ENCODE assay signal across 10 cellular contexts in genomic region chr14:93960108-93960475, GRCh38. TPM values are rescaled to one million over a fixed set of nuclear protein-coding genes. Genes with fewer than 3 reads are reported as not detected.
DNase-seq lines count a peak whose midpoint lies in the region; FAIRE-seq and TF ChIP-seq lines count a peak whose summit lies in the region.
"Had no signal": no experiment of that assay in that cellular context is flagged by ENCODE, and none has a peak within 500 bp of the region (broad histone marks: within the 10 kb centered on the region; RNA-seq: fewer than 3 reads in every experiment).

No MANE protein-coding gene starts in this region.

- no peak for DNase-seq in GM19239 (ENCODE audit: insufficient read length, low spot score)
- peak; percentile 44 for DNase-seq in RCC 7860 (ENCODE audit: low spot score)
- DNase-seq in colonic mucosa, result no peak
- DNase-seq in smooth muscle cell (lab: John Stamatoyannopoulos, UW; ENCODE audit: unreplicated experiment), result no peak
- no peak for DNase-seq in retina
- DNase-seq in HTR-8/SVneo (ENCODE audit: insufficient read length, low spot score), result no peak
- DNase-seq in iPS-NIHi11 (ENCODE audit: low spot score), result no peak
- DNase-seq: hippocampal formation had no signal

- no peak overlapping the region for H3K9ac ChIP-seq in colonic mucosa (ENCODE audit: low read depth in 2 of 2, low read length in 2 of 2)
- peak overlapping the region; percentile 59 for H3K9ac ChIP-seq in smooth muscle cell (ENCODE audit: low read depth)

- peak overlapping the region; percentile 33 for H3K4me2 ChIP-seq in smooth muscle cell

- no peaks in the 10 kb centered on the region for H3K79me2 ChIP-seq in smooth muscle cell (ENCODE audit: low read depth)

- H3K27me3 ChIP-seq in colonic mucosa, result no peaks in the 10 kb centered on the region
- H3K27me3 ChIP-seq in smooth muscle cell (ENCODE audit: low read depth), result no peaks in the 10 kb centered on the region

- H3F3A ChIP-seq in smooth muscle cell (ENCODE audit: low read depth), result peaks cover 8% of the 10 kb centered on the region

- no peaks in the 10 kb centered on the region for H3K9me3 ChIP-seq in colonic mucosa
- H3K9me3 ChIP-seq in smooth muscle cell (replicated peaks; ENCODE audit: low read depth), result no peaks in the 10 kb centered on the region

- H3K4me3 ChIP-seq in colonic mucosa, result no peak overlapping the region
- H3K4me3 ChIP-seq in smooth muscle cell, result no peak overlapping the region

- no peak for TF ChIP-seq CTCF in colonic mucosa (IDR thresholded peaks at IDR 0.05)
- TF ChIP-seq CTCF in smooth muscle cell (IDR thresholded peaks at IDR 0.05; ENCODE audit: borderline replicate concordance, insufficient read depth, poor library complexity, severe bottlenecking), result no peak

- H2AFZ ChIP-seq in smooth muscle cell (ENCODE audit: low read depth), result no peak overlapping the region

- H4K20me1 ChIP-seq in smooth muscle cell (ENCODE audit: low read depth), result no peaks in the 10 kb centered on the region

- H3K36me3 ChIP-seq in colonic mucosa (no peaks in the 10 kb centered on the region), smooth muscle cell (ENCODE audit: low read depth) (no peaks in the 10 kb centered on the region)

- FAIRE-seq in GM19239 (lab: Jason Lieb, UNC) (peak; percentile 35), RCC 7860 (lab: Jason Lieb, UNC) (no peak), HTR-8/SVneo (lab: Jason Lieb, UNC) (no peak)

- intact Hi-C loops in colonic mucosa (cut with DNase I), result no loop called here

- peak overlapping the region; percentile 38 for H3K27ac ChIP-seq in colonic mucosa
- H3K27ac ChIP-seq in smooth muscle cell (ENCODE audit: low read depth), result peak overlapping the region; percentile 91

- no peaks in the 10 kb centered on the region for H3K4me1 ChIP-seq in colonic mucosa
- H3K4me1 ChIP-seq in smooth muscle cell (ENCODE audit: low read depth), result peaks cover 3% of the 10 kb centered on the region

RNA-seq across cellular contexts. Expression of gene ASB2, which starts 16.3 kb away (rescaled TPM):
- 10 to 100 TPM in 1 of 2 donors, 1 to 10 TPM in 1; 1.3 to 13.4 TPM for total RNA-seq in colonic mucosa
- 0.99 and 6.5 TPM in 2 replicates for total RNA-seq in smooth muscle cell
- 0.30 TPM in 1 of 2 replicates, not detected in the other for polyA plus RNA-seq in smooth muscle cell

RNA-seq across cellular contexts. Expression of gene FAM181A, which starts 32.9 kb away (rescaled TPM):
- total RNA-seq in colonic mucosa, result not detected
- not detected in 2 replicates for total RNA-seq in smooth muscle cell
- polyA plus RNA-seq in smooth muscle cell, result not detected in 2 replicates

RNA-seq across cellular contexts. Expression of gene CCDC197, which starts 37.0 kb away (rescaled TPM):
- total RNA-seq in colonic mucosa (not detected), smooth muscle cell (not detected in 2 replicates)
- polyA plus RNA-seq in smooth muscle cell, result not detected in 2 replicates
- total RNA-seq: cerebellum, neural crest cell had no signal
